8 cellular contexts compared by ENCODE assay signal in the genomic region with DNA sequence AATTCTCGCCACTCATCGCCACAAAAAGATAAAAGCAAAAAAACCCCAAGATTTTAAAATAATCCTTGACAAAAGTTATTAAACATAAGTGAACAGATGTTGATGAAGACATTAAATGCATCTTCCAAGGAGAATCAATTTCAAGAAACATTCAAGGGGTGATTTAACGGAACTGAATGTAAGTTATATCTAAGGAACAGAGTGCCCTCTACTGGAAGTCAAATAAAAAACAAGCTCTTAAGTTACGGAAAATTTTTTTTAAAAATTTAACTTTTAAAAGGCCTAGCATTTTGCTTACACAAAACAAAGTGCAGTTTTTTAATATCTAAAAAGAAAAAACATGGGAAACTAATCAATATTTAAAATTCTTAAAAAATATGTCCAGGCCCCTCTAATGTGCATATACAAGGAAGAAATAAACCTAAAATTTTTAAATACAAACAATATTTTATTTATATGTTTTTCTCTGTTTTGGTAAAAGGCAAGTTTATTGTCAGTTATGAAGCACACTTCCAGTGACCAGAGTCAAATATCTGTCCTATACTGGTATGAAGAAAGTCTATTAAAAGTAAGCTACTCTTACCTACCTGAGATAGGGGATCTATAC. TPM values are rescaled to one million over a fixed set of nuclear protein-coding genes. Genes with fewer than 3 reads are reported as not detected.
DNase-seq lines count a peak whose midpoint lies in the region; ATAC-seq, FAIRE-seq and TF ChIP-seq lines count a peak whose summit lies in the region.

No MANE protein-coding gene starts in this region.

- H3K4me2 ChIP-seq in H1 (ENCODE audit: insufficient read depth in 1 of 2, low read depth in 2 of 2, low read length in 2 of 2), result no peak overlapping the region

- ATAC-seq in pancreas, result peak in 2 of 4 donors; percentile 45 to 57
- ATAC-seq in GM18907 (IDR thresholded peaks at IDR 0.05; ENCODE audit: unreplicated experiment), result no peak
- no peak for ATAC-seq in GM18502 (IDR thresholded peaks at IDR 0.05; ENCODE audit: poor library complexity, unreplicated experiment)

- peak in 2 of 3 experiments; percentile 25 to 33; a peak in 2 of 4 replicates for TF ChIP-seq CTCF in H1 (IDR thresholded peaks at IDR 0.05; ENCODE audit: control extremely low read depth in 1 of 3, insufficient read depth in 1 of 3, low read depth in 1 of 3, low read length in 3 of 3)
- TF ChIP-seq CTCF in pancreas (IDR thresholded peaks at IDR 0.05), result peak in 2 of 4 donors; percentile 18 to 32

- H2BK5ac ChIP-seq in H1 (ENCODE audit: low read depth, low read length), result no peak overlapping the region

- intact Hi-C loops in pancreas (cut with DNase I), result no loop called here

- H3K36me3 ChIP-seq in H1 (ENCODE audit: control insufficient read depth in 2 of 4, insufficient read depth in 4 of 4, low read length in 3 of 4) (peaks cover 0 to 66% (median 33%) of the 10 kb centered on the region in 4 experiments; a peak in 6 of 8 replicates), pancreas (peaks cover 0 to 17% (median 6%) of the 10 kb centered on the region in 3 donors)

- H3K23me2 ChIP-seq in H1 (ENCODE audit: low read depth, low read length), result no peaks in the 10 kb centered on the region; the same call in 1 of the 2 replicates

- H2BK15ac ChIP-seq in H1 (ENCODE audit: low read length), result no peak overlapping the region

- no peak for TF ChIP-seq RAD21 in H1 (IDR thresholded peaks at IDR 0.05 in 1 of 2, conservative IDR thresholded peaks at IDR 0.05 in 1 of 2; ENCODE audit: low read depth in 2 of 2, low read length in 2 of 2)

- no peak overlapping the region for H3K56ac ChIP-seq in H1 (replicated peaks; ENCODE audit: insufficient read length, low read depth, low read length)

- CTCF ChIA-PET in H1 (lab: Charles Lee; ENCODE audit: partially characterized antibody), result interaction anchor here (0.6 to 3.5 kb wide), 37 partner anchors 8 to 1141 kb away, joined by 3 to 29 read pairs (median 4); a partner anchor contains a TSS

- no peak overlapping the region for H4K91ac ChIP-seq in H1 (replicated peaks; ENCODE audit: insufficient read length, low read length)

- 81% methylated on average over 4 of the region's 4 CpGs; no CpG with 5 or more reads in 1 of the 2 experiments for WGBS in H1 (ENCODE audit: extremely low coverage in 1 of 2, insufficient coverage in 1 of 2, insufficient read length in 1 of 2, insufficient replicate concordance in 2 of 2, low coverage in 1 of 2, low lambda C conversion rate in 2 of 2, missing lambda C conversion rate in 1 of 2), 2 experiments
- WGBS in pancreas, 2 donors, result 53% methylated on average over 4 of the region's 4 CpGs

- no peak for FAIRE-seq in H1 (lab: Jason Lieb, UNC)
- FAIRE-seq in pancreas (lab: Jason Lieb, UNC), result peak; percentile 94

- H4K20me1 ChIP-seq in H1 (replicated peaks in 1 of 2; ENCODE audit: control insufficient read depth in 1 of 2, insufficient read depth in 2 of 2, low read length in 2 of 2), result peaks cover 7 to 8% of the 10 kb centered on the region in 2 experiments

- no peaks in the 10 kb centered on the region for H3K79me1 ChIP-seq in H1 (ENCODE audit: low read depth, low read length)

- no peak for TF ChIP-seq EP300 in H1 (IDR thresholded peaks at IDR 0.05; ENCODE audit: borderline replicate concordance in 1 of 2, low read depth in 2 of 2, low read length in 2 of 2)

- no peak overlapping the region for H3K27ac ChIP-seq in H1 (ENCODE audit: low read depth, low read length)
- no peak overlapping the region for H3K27ac ChIP-seq in pancreas

- no peaks in the 10 kb centered on the region for H3K4me1 ChIP-seq in H1 (replicated peaks in 1 of 4; ENCODE audit: control insufficient read depth in 3 of 4, insufficient read depth in 4 of 4, low read length in 3 of 4)
- H3K4me1 ChIP-seq in pancreas, result no peaks in the 10 kb centered on the region

- H2BK12ac ChIP-seq in H1 (ENCODE audit: low read depth, low read length), result no peak overlapping the region

- no peak overlapping the region for H2BK20ac ChIP-seq in H1 (ENCODE audit: low read length)

- H3K14ac ChIP-seq in H1 (ENCODE audit: insufficient read length), result no peak overlapping the region

- H3K27me3 ChIP-seq in H1 (replicated peaks in 1 of 4; ENCODE audit: control insufficient read depth in 3 of 4, extremely low read depth in 1 of 4, insufficient read depth in 3 of 4, low read length in 3 of 4), result no peaks in the 10 kb centered on the region
- H3K27me3 ChIP-seq in pancreas, result no peaks in the 10 kb centered on the region

- peak; percentile 1 for DNase-seq in NCI-H2029 (lab: John Stamatoyannopoulos, UW)
- no peak for DNase-seq in NCI-H2029 treated with DMSO at 0.1 percent for 48 hours (lab: John Stamatoyannopoulos, UW)
- DNase-seq in NCI-H460 (ENCODE audit: extremely low read depth, low read depth), result peak; percentile 20
- no peak for DNase-seq in H1 (ENCODE audit: low read depth in 1 of 2, low spot score in 2 of 2)
- DNase-seq in pancreas, result no peak
- DNase-seq in T-helper 9 cell, result no peak

- H3K4me3 ChIP-seq in H1 (ENCODE audit: extremely low read depth in 1 of 4, insufficient read depth in 2 of 4, low read depth in 3 of 4, low read length in 4 of 4), result no peak overlapping the region
- H3K4me3 ChIP-seq in pancreas, result no peak overlapping the region

- H2AFZ ChIP-seq in H1 (ENCODE audit: low read length), result no peak overlapping the region

- no peak overlapping the region for H3K23ac ChIP-seq in H1 (ENCODE audit: insufficient read length)

- no peak overlapping the region for H2BK120ac ChIP-seq in H1 (replicated peaks; ENCODE audit: low read depth, low read length)

- H3K79me2 ChIP-seq in H1 (ENCODE audit: control insufficient read depth in 1 of 2, insufficient read depth in 2 of 2, low read length in 2 of 2), result peaks cover 0 to 33% of the 10 kb centered on the region in 2 experiments; a peak in 2 of 4 replicates

- no peak overlapping the region for H3K4ac ChIP-seq in H1 (replicated peaks; ENCODE audit: insufficient read length, low read depth, low read length)

- H3K9me3 ChIP-seq in H1 (ENCODE audit: insufficient read depth in 2 of 2, low read depth in 1 of 2, low read length in 1 of 2) (no peaks in the 10 kb centered on the region), pancreas (no peaks in the 10 kb centered on the region)

- no peak overlapping the region for H3K9ac ChIP-seq in H1 (replicated peaks in 1 of 4; ENCODE audit: extremely low read depth in 1 of 4, low read depth in 3 of 4, low read length in 3 of 4)

- POLR2A ChIA-PET in H1 (lab: Charles Lee; ENCODE audit: partially characterized antibody), result interaction anchor here (1.0 to 2.1 kb wide), 3 partner anchors 27 to 33 kb away, joined by 3 to 9 read pairs (median 4); a partner anchor contains a TSS

- no peak for TF ChIP-seq POLR2A in H1 (IDR thresholded peaks at IDR 0.05; ENCODE audit: control extremely low read depth in 1 of 2, low read depth in 2 of 2, low read length in 2 of 2)

- H4K5ac ChIP-seq in H1 (ENCODE audit: insufficient read length, low read depth, low read length), result no peak overlapping the region

- H3K18ac ChIP-seq in H1 (ENCODE audit: extremely low read depth, low read length), result no peak overlapping the region

- no peak overlapping the region for H2AK5ac ChIP-seq in H1 (ENCODE audit: low read depth, low read length)

- H4K8ac ChIP-seq in H1 (ENCODE audit: extremely low read depth, insufficient read depth, low read length), result no peak overlapping the region

TF ChIP-seq in H1, 55 proteins besides CTCF, POLR2A, EP300 and RAD21:
- TF ChIP-seq HDAC6 (IDR thresholded peaks at IDR 0.05; ENCODE audit: low read depth, low read length), result no peak
- TF ChIP-seq SP1 (IDR thresholded peaks at IDR 0.05; ENCODE audit: low read depth, low read length), result no peak
- TF ChIP-seq CBX5 (IDR thresholded peaks at IDR 0.05; ENCODE audit: low read depth, low read length), result no peak
- TF ChIP-seq RNF2 (IDR thresholded peaks at IDR 0.05; ENCODE audit: borderline replicate concordance, low read depth, low read length, missing control alignments, poor library complexity, severe bottlenecking), result no peak
- no peak for TF ChIP-seq FOSL1 (IDR thresholded peaks at IDR 0.05; ENCODE audit: insufficient read depth, low read depth, low read length)
- no peak for TF ChIP-seq SP2 (IDR thresholded peaks at IDR 0.05; ENCODE audit: low read length)
- TF ChIP-seq KDM4A (IDR thresholded peaks at IDR 0.05; ENCODE audit: low read depth, low read length, severe bottlenecking), result no peak
- no peak for TF ChIP-seq HDAC2 (IDR thresholded peaks at IDR 0.05; ENCODE audit: borderline replicate concordance in 1 of 2, low read depth in 2 of 2, low read length in 2 of 2)
- no peak for TF ChIP-seq PHF8 (conservative IDR thresholded peaks at IDR 0.05; ENCODE audit: low read depth, low read length)
- TF ChIP-seq POU5F1 (IDR thresholded peaks at IDR 0.05; ENCODE audit: low read depth, low read length), result no peak
- TF ChIP-seq, protein P1, sequence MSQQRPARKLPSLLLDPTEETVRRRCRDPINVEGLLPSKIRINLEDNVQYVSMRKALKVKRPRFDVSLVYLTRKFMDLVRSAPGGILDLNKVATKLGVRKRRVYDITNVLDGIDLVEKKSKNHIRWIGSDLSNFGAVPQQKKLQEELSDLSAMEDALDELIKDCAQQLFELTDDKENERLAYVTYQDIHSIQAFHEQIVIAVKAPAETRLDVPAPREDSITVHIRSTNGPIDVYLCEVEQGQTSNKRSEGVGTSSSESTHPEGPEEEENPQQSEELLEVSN (IDR thresholded peaks at IDR 0.05), result no peak
- no peak for TF ChIP-seq CBX8 (IDR thresholded peaks at IDR 0.05; ENCODE audit: borderline replicate concordance, low read depth, low read length)
- TF ChIP-seq SRF (IDR thresholded peaks at IDR 0.05; ENCODE audit: low read depth, low read length), result no peak
TF ChIP-seq in H1: peak in this region for 0.

RNA-seq across cellular contexts. Expression of a gene that starts 28.0 kb away (rescaled TPM):
- 38.9 and 42.3 TPM in 2 replicates for total RNA-seq in NCI-H460 (2014; rRNA removed; shearing (Covaris generic))
- 28.6 and 36.1 TPM in 2 replicates for polyA plus RNA-seq in NCI-H460 (2014; cell fraction: nucleus; rRNA removed)
- 77.6 and 81.0 TPM in 2 replicates for total RNA-seq in H1 (2021; fragmentation: NEBNext Ultra II Directional; extraction: Animal tissue kit (Norgen Biotek cat#: 25700))
- 25.1 and 46.9 TPM in 2 replicates for polyA plus RNA-seq in H1 (2011; rRNA removed)
- polyA plus RNA-seq in H1 (2011; cell fraction: cytosol; rRNA removed), result 41.1 TPM
- polyA plus RNA-seq in H1 (2011; cell fraction: nucleus; rRNA removed), result 23.7 TPM
- polyA plus RNA-seq in H1 (2012, experiment 1 of 2), result 44.4 to 60.9 TPM (median 48.7 TPM) in 4 replicates
- 8.6 TPM for polyA plus RNA-seq in H1 (2012, experiment 2 of 2)
- polyA plus RNA-seq in H1 (2013, experiment 1 of 2), result 60.2 TPM
- polyA plus RNA-seq in H1 (2013, experiment 2 of 2), result 57.8 TPM
- polyA minus RNA-seq in H1 (2011; rRNA and poly(A)+ RNA removed), result 74.1 and 94.5 TPM in 2 replicates
- 31.6 TPM for polyA minus RNA-seq in H1 (2011; cell fraction: cytosol; rRNA and poly(A)+ RNA removed)
- polyA minus RNA-seq in H1 (2011; cell fraction: nucleus; rRNA and poly(A)+ RNA removed), result 90.1 TPM
- total RNA-seq in pancreas, result 1 to 10 TPM; 4.2 to 6.7 (median 5.4) TPM
- 1 to 10 TPM; 3.1 to 6.4 TPM for polyA plus RNA-seq in pancreas

Comparison
In these comparisons a context has a peak if more than half of its experiments do, and no peak if none do; other contexts are left out.
1. DNase-seq: peak in NCI-H2029 (single experiment) and NCI-H460 (single experiment); none in NCI-H2029 treated with DMSO at 0.1 percent for 48 hours (single experiment), H1 (0 of 2), pancreas (0 of 6) and T-helper 9 cell (single experiment).